8 cellular contexts compared by ENCODE assay signal in genomic region chr5:17218353-17219005, GRCh38.
DNase-seq lines count a peak whose midpoint lies in the region; ATAC-seq and TF ChIP-seq lines count a peak whose summit lies in the region.

No MANE protein-coding gene starts in this region.

- H3K27ac ChIP-seq in RWPE1 (peak overlapping the region; percentile 80), muscle layer of duodenum (ENCODE audit: low read length) (peak overlapping the region; percentile 41)

- peak overlapping the region; percentile 89 for H3K4me3 ChIP-seq in epithelial cell of esophagus (ENCODE audit: low read length)
- H3K4me3 ChIP-seq in muscle layer of duodenum (ENCODE audit: low read depth in 1 of 2, low read length in 2 of 2): peak overlapping the region; percentile 60 to 69

- DNase-seq in activated CD4-positive, alpha-beta T cell treated with anti-CD3 and anti-CD28 coated beads for 48 hours: peak; percentile 5
- no peak for DNase-seq in activated CD4-positive, alpha-beta T cell treated with anti-CD3 and anti-CD28 coated beads for 4 hours
- DNase-seq in RWPE1 (ENCODE audit: low spot score) (peak; percentile 42), epithelial cell of esophagus (ENCODE audit: low read depth) (peak; percentile 43), hippocampal formation (lab: John Stamatoyannopoulos, UW) (no peak)
- no peak for DNase-seq in effector CD4-positive, alpha-beta T cell

- ATAC-seq in HG02763 (IDR thresholded peaks at IDR 0.05; ENCODE audit: unreplicated experiment): peak; percentile 33

- TF ChIP-seq CTCF in RWPE1 (conservative IDR thresholded peaks at IDR 0.05; ENCODE audit: low read depth) (no peak), epithelial cell of esophagus (IDR thresholded peaks at IDR 0.05; ENCODE audit: insufficient read depth, low read depth, low read length, missing control alignments) (no peak)

- peaks cover 11% of the 10 kb centered on the region for H3K27me3 ChIP-seq in muscle layer of duodenum (ENCODE audit: low read depth, low read length)

- H3K4me1 ChIP-seq in muscle layer of duodenum (ENCODE audit: control insufficient read depth in 1 of 2, insufficient read depth in 2 of 2, low read length in 2 of 2): peaks cover 0 to 18% of the 10 kb centered on the region in 2 donors

- no peaks in the 10 kb centered on the region for H3K36me3 ChIP-seq in muscle layer of duodenum (ENCODE audit: control insufficient read depth in 1 of 2, insufficient read depth in 2 of 2, low read length in 2 of 2)

- CTCF ChIA-PET in RWPE1 (lab: Yijun Ruan, JAX): interaction anchor here (0.6 kb wide), 1 partner anchor 15 kb away, joined by 4 read pairs; no protein-coding TSS in a partner anchor

- POLR2A ChIA-PET in RWPE1 (lab: Yijun Ruan, JAX; ENCODE audit: low non-redundant PET): no interaction called here

- no peaks in the 10 kb centered on the region for H3K9me3 ChIP-seq in muscle layer of duodenum (ENCODE audit: control insufficient read depth in 1 of 2, low read length in 2 of 2)

Comparison
In these comparisons a context has a peak if more than half of its experiments do, and no peak if none do; other contexts are left out.
1. DNase-seq: peak in activated CD4-positive, alpha-beta T cell treated with anti-CD3 and anti-CD28 coated beads for 48 hours (single experiment), RWPE1 (single experiment) and epithelial cell of esophagus (single experiment); none in activated CD4-positive, alpha-beta T cell treated with anti-CD3 and anti-CD28 coated beads for 4 hours (0 of 2), effector CD4-positive, alpha-beta T cell (single experiment) and hippocampal formation (0 of 2).